ENCODE assay signal across 21 cellular contexts in the genomic region with DNA sequence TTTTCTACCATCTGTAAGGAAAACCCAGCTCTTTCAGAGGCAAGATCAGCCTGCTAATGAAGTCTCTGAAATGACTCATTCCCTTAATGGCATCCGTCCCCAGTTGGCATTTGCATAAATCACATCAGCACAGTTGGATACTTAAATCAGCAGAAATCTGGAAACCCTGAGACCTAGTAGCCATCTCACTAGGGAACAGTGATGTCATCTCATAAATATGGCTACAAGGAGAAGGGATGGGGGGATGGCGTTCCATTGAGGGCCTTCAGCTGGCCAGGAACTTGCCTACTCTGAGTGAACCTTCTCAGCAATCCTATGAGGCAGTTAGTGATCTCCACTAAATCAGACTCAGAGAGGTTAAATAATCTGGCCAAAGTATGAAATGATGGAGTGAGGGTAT.
A peak's percentile ranks its signal among the peaks of the same experiment; 100 is the strongest.
DNase-seq lines count a peak whose midpoint lies in the region; ATAC-seq and TF ChIP-seq lines count a peak whose summit lies in the region.
"Had no signal": no experiment of that assay in that cellular context is flagged by ENCODE, and none has a peak within 500 bp of the region (broad histone marks: within the 10 kb centered on the region; RNA-seq: fewer than 3 reads in every experiment).

No MANE protein-coding gene starts in this region.

- ATAC-seq in GM18858 (IDR thresholded peaks at IDR 0.05; ENCODE audit: unreplicated experiment) = no peak
- no peak for ATAC-seq in GM18861 (IDR thresholded peaks at IDR 0.05; ENCODE audit: unreplicated experiment)
- ATAC-seq: activated CD8-positive, alpha-beta memory T cell treated with anti-CD3 and anti-CD28 coated beads, Interleukin-2, amount 10 ng/mL, durations not matched to agents 7 days and 5 days; pancreas; stimulated activated memory B cell treated with anti-CD40 and anti-IgM and Interleukin-4, amounts not matched to agents 10 μg/mL and 1 μg/mL and 100 μg/mL, for 72 hours had no signal

- H3K4me1 ChIP-seq in HEK293 (ENCODE audit: control insufficient read depth, insufficient read depth, low read length) (no peaks in the 10 kb centered on the region), stomach (no peaks in the 10 kb centered on the region)
- H3K4me1 ChIP-seq: colonic mucosa, pancreas had no signal

- H3K27ac ChIP-seq in HEK293 (ENCODE audit: extremely low read depth, low read depth, low read length) = no peak overlapping the region
- H3K27ac ChIP-seq in stomach = no peak overlapping the region
- H3K27ac ChIP-seq: colonic mucosa, KMS-11, pancreas, VCaP had no signal

- intact Hi-C loops in activated naive CD4-positive, alpha-beta T cell treated with anti-CD3 and anti-CD28 coated beads for 36 hours (cut with micrococcal nuclease) = loop anchor here (5.0 kb wide), 1 partner anchor 69 kb away; no protein-coding TSS in a partner anchor
- intact Hi-C loops in stomach (cut with DNase I; ENCODE audit: low total_unique reads) = no loop called here

- no peaks in the 10 kb centered on the region for H3K9me3 ChIP-seq in HEK293 (ENCODE audit: control insufficient read depth, insufficient read depth, low read depth, low read length)
- H3K9me3 ChIP-seq in stomach = peaks cover 0 to 8% (median 6%) of the 10 kb centered on the region in 4 donors
- H3K9me3 ChIP-seq: colonic mucosa, pancreas had no signal

- TF ChIP-seq CTCF in HEK293 (tag by site-specific recombination; IDR thresholded peaks at IDR 0.05) (no peak), stomach (IDR thresholded peaks at IDR 0.05) (no peak)

- H3K4me3 ChIP-seq in HEK293 (ENCODE audit: low read depth, low read length) (no peak overlapping the region), stomach (no peak overlapping the region)
- H3K4me3 ChIP-seq: colonic mucosa, lung, pancreas had no signal

- no peak for TF ChIP-seq EP300 in stomach (IDR thresholded peaks at IDR 0.05)

- TF ChIP-seq POLR2A in stomach (IDR thresholded peaks at IDR 0.05) = no peak

- no peaks in the 10 kb centered on the region for H3K27me3 ChIP-seq in stomach
- H3K27me3 ChIP-seq: colonic mucosa, pancreas had no signal

- WGBS in stomach, 5 donors = 68 to 81% (median 75%) methylated on average over 2 of the region's 2 CpGs

- H3K27ac Mint-ChIP-seq in activated naive CD4-positive, alpha-beta T cell treated with anti-CD3 and anti-CD28 coated beads for 36 hours = no peak overlapping the region
- H3K27ac Mint-ChIP-seq: activated CD8-positive, alpha-beta memory T cell treated with anti-CD3 and anti-CD28 coated beads, Interleukin-2, amount 10 ng/mL, durations not matched to agents 7 days and 5 days; activated naive CD8-positive, alpha-beta T cell treated with anti-CD3 and anti-CD28 coated beads for 36 hours; stimulated activated memory B cell treated with anti-CD40 and anti-IgM and Interleukin-4, amounts not matched to agents 10 μg/mL and 1 μg/mL and 100 μg/mL, for 72 hours had no signal

- POLR2A ChIA-PET in HEK293 (lab: Yijun Ruan, JAX) = no interaction called here

- H3K4me1 Mint-ChIP-seq in activated naive CD4-positive, alpha-beta T cell treated with anti-CD3 and anti-CD28 coated beads for 36 hours (ENCODE audit: low read depth) = no peaks in the 10 kb centered on the region
- H3K4me1 Mint-ChIP-seq: activated CD8-positive, alpha-beta memory T cell treated with anti-CD3 and anti-CD28 coated beads, Interleukin-2, amount 10 ng/mL, durations not matched to agents 7 days and 5 days; stimulated activated memory B cell treated with anti-CD40 and anti-IgM and Interleukin-4, amounts not matched to agents 10 μg/mL and 1 μg/mL and 100 μg/mL, for 72 hours had no signal

- H3K4me3 Mint-ChIP-seq in activated naive CD4-positive, alpha-beta T cell treated with anti-CD3 and anti-CD28 coated beads for 36 hours = no peak overlapping the region
- H3K4me3 Mint-ChIP-seq: activated CD8-positive, alpha-beta memory T cell treated with anti-CD3 and anti-CD28 coated beads, Interleukin-2, amount 10 ng/mL, durations not matched to agents 7 days and 5 days; activated naive CD8-positive, alpha-beta T cell treated with anti-CD3 and anti-CD28 coated beads for 36 hours; stimulated activated memory B cell treated with anti-CD40 and anti-IgM and Interleukin-4, amounts not matched to agents 10 μg/mL and 1 μg/mL and 100 μg/mL, for 72 hours had no signal

- H3K36me3 ChIP-seq in HEK293 (ENCODE audit: control insufficient read depth in 2 of 2, insufficient read depth in 1 of 2, low read length in 2 of 2) (no peaks in the 10 kb centered on the region), stomach (peaks cover 0 to 14% (median 0%) of the 10 kb centered on the region in 4 donors)
- H3K36me3 ChIP-seq: colonic mucosa, pancreas had no signal

- peaks cover 2% of the 10 kb centered on the region for H3K36me3 Mint-ChIP-seq in activated naive CD4-positive, alpha-beta T cell treated with anti-CD3 and anti-CD28 coated beads for 36 hours (ENCODE audit: low read depth)
- H3K36me3 Mint-ChIP-seq: stimulated activated memory B cell treated with anti-CD40 and anti-IgM and Interleukin-4, amounts not matched to agents 10 μg/mL and 1 μg/mL and 100 μg/mL, for 72 hours had no signal

- H3K9me3 Mint-ChIP-seq in activated naive CD4-positive, alpha-beta T cell treated with anti-CD3 and anti-CD28 coated beads for 36 hours = peaks cover 14% of the 10 kb centered on the region

- H3K27me3 Mint-ChIP-seq in activated naive CD4-positive, alpha-beta T cell treated with anti-CD3 and anti-CD28 coated beads for 36 hours (ENCODE audit: low read depth) = no peaks in the 10 kb centered on the region
- H3K27me3 Mint-ChIP-seq: activated naive CD8-positive, alpha-beta T cell treated with anti-CD3 and anti-CD28 coated beads for 36 hours had no signal

- DNase-seq in AG08396 (ENCODE audit: low spot score) = peak; percentile 40
- DNase-seq in astrocyte of the hippocampus (ENCODE audit: low read depth, low spot score) = peak; percentile 95
- peak; percentile 21 for DNase-seq in iPS-NIHi7 (ENCODE audit: extremely low spot score)
- no peak for DNase-seq in activated naive CD4-positive, alpha-beta T cell treated with anti-CD3 and anti-CD28 coated beads for 36 hours
- DNase-seq in stomach = no peak
- DNase-seq: activated CD8-positive, alpha-beta memory T cell treated with anti-CD3 and anti-CD28 coated beads, Interleukin-2, amount 10 ng/mL, durations not matched to agents 7 days and 5 days; activated naive CD8-positive, alpha-beta T cell treated with anti-CD3 and anti-CD28 coated beads for 36 hours; colonic mucosa; DMS79 treated with DMSO at 0.1 percent for 48 hours; NCI-H1694 treated with DMSO at 0.1 percent for 48 hours; NCI-H526 treated with DMSO at 0.1 percent for 48 hours; pancreas; SIG-M5; stimulated activated CD4-positive, alpha-beta T cell treated with anti-CD3 and anti-CD28 coated beads, Interleukin-2, amount 100 ng/mL, for 24 hours had no signal

- CTCF ChIA-PET in HEK293 (lab: Yijun Ruan, JAX) = interaction anchor here (0.6 kb wide), 1 partner anchor 23 kb away, joined by 4 read pairs; no protein-coding TSS in a partner anchor
- CTCF ChIA-PET in activated naive CD4-positive, alpha-beta T cell treated with anti-CD3 and anti-CD28 coated beads for 36 hours (lab: Charles Lee) = interaction anchor here (0.6 kb wide), 1 partner anchor 29 kb away, joined by 3 read pairs; no protein-coding TSS in a partner anchor

TF ChIP-seq in HEK293, 187 proteins besides CTCF, POLR2A, EP300 and RAD21 (continues in another document):
- no peak for TF ChIP-seq ZNF146 (tag by site-specific recombination; IDR thresholded peaks at IDR 0.05)
- TF ChIP-seq KLF8 (tag by site-specific recombination; IDR thresholded peaks at IDR 0.05) = no peak
- TF ChIP-seq ZNF202 (tag by site-specific recombination; IDR thresholded peaks at IDR 0.05; ENCODE audit: borderline replicate concordance) = no peak
- no peak for TF ChIP-seq HOXA7 (CRISPR knock-in tag; IDR thresholded peaks at IDR 0.05; ENCODE audit: borderline replicate concordance)
- TF ChIP-seq FEZF1 (tag by site-specific recombination; IDR thresholded peaks at IDR 0.05) = no peak
- no peak for TF ChIP-seq ZNF157 (tag by site-specific recombination; IDR thresholded peaks at IDR 0.05)
- TF ChIP-seq ZNF24 (tag by site-specific recombination; IDR thresholded peaks at IDR 0.05) = peak; percentile 69; the same call in 1 of the 2 replicates
- TF ChIP-seq ZNF610 (tag by site-specific recombination; IDR thresholded peaks at IDR 0.05; ENCODE audit: borderline replicate concordance) = no peak
- TF ChIP-seq, protein P1, sequence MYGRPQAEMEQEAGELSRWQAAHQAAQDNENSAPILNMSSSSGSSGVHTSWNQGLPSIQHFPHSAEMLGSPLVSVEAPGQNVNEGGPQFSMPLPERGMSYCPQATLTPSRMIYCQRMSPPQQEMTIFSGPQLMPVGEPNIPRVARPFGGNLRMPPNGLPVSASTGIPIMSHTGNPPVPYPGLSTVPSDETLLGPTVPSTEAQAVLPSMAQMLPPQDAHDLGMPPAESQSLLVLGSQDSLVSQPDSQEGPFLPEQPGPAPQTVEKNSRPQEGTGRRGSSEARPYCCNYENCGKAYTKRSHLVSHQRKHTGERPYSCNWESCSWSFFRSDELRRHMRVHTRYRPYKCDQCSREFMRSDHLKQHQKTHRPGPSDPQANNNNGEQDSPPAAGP (tag by site-specific recombination; IDR thresholded peaks at IDR 0.05) = no peak
- TF ChIP-seq, protein P2, sequence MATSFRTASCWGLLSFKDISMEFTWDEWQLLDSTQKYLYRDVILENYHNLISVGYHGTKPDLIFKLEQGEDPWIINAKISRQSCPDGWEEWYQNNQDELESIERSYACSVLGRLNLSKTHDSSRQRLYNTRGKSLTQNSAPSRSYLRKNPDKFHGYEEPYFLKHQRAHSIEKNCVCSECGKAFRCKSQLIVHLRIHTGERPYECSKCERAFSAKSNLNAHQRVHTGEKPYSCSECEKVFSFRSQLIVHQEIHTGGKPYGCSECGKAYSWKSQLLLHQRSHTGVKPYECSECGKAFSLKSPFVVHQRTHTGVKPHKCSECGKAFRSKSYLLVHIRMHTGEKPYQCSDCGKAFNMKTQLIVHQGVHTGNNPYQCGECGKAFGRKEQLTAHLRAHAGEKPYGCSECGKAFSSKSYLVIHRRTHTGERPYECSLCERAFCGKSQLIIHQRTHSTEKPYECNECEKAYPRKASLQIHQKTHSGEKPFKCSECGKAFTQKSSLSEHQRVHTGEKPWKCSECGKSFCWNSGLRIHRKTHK (tag by site-specific recombination; IDR thresholded peaks at IDR 0.05) = no peak
- TF ChIP-seq ZNF596 (tag by site-specific recombination; IDR thresholded peaks at IDR 0.05) = no peak
- TF ChIP-seq ZNF701 (tag by site-specific recombination; IDR thresholded peaks at IDR 0.05) = no peak
- no peak for TF ChIP-seq RBAK (tag by site-specific recombination; IDR thresholded peaks at IDR 0.05)
- TF ChIP-seq ZNF660 (tag by site-specific recombination; IDR thresholded peaks at IDR 0.05) = peak; percentile 91
- no peak for TF ChIP-seq ZSCAN30 (tag by site-specific recombination; IDR thresholded peaks at IDR 0.05)
- no peak for TF ChIP-seq ZNF664 (tag by site-specific recombination; IDR thresholded peaks at IDR 0.05)
- TF ChIP-seq ZNF747 (tag by site-specific recombination; IDR thresholded peaks at IDR 0.05) = no peak

Comparison
In these comparisons a context has a peak if more than half of its experiments do, and no peak if none do; other contexts are left out.
1. DNase-seq: peak in AG08396 (single experiment), astrocyte of the hippocampus (single experiment) and iPS-NIHi7 (single experiment); none in activated naive CD4-positive, alpha-beta T cell treated with anti-CD3 and anti-CD28 coated beads for 36 hours (single experiment) and stomach (single experiment).